Comparison of ENCODE assay signal across 1 cellular context in the genomic region with DNA sequence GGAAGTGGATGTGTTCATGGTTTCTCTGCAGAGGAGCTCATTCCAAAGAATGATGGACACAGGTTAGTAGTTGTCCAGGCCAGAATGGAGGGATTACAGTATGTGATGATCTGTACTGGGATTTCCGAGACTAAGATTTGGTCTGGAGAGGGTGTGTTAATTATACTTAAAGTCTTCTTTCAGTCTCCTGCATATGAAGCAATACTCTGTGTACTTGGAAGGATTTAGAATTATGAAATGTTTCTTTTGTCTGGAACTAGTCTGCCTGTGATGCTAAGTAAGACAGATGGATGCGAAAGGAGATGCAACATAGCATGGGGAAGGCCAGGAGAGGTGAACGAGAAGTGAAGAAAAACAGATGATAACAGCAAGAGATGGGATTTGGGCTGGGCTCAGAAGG.
TF ChIP-seq lines count a peak whose summit lies in the region.

No MANE protein-coding gene starts in this region.

TF ChIP-seq in HCT116, 20 proteins besides CTCF, POLR2A, EP300 and RAD21:
- TF ChIP-seq YY1 (IDR thresholded peaks at IDR 0.05; ENCODE audit: extremely low read depth, insufficient replicate concordance, low read depth, low read length), result no peak
- TF ChIP-seq CEBPB (IDR thresholded peaks at IDR 0.05; ENCODE audit: low read depth), result no peak
- TF ChIP-seq ELF1 (IDR thresholded peaks at IDR 0.05; ENCODE audit: borderline replicate concordance, low read depth), result no peak
- TF ChIP-seq SRF (IDR thresholded peaks at IDR 0.05; ENCODE audit: low read depth), result no peak
- no peak for TF ChIP-seq POLR2AphosphoS5 (IDR thresholded peaks at IDR 0.05; ENCODE audit: low read depth, low read length)
- TF ChIP-seq JUND (IDR thresholded peaks at IDR 0.05), result no peak
- TF ChIP-seq EZH2phosphoT487 (IDR thresholded peaks at IDR 0.05; ENCODE audit: borderline replicate concordance), result no peak
- no peak for TF ChIP-seq EGR1 (IDR thresholded peaks at IDR 0.05; ENCODE audit: low read depth)
- TF ChIP-seq ZFX (IDR thresholded peaks at IDR 0.05), result no peak
- no peak for TF ChIP-seq ZNF274 (IDR thresholded peaks at IDR 0.05; ENCODE audit: low read depth, low read length)
- no peak for TF ChIP-seq EZH2 (IDR thresholded peaks at IDR 0.05)
- no peak for TF ChIP-seq SIN3A (IDR thresholded peaks at IDR 0.05; ENCODE audit: low read depth)
- TF ChIP-seq, protein P1, sequence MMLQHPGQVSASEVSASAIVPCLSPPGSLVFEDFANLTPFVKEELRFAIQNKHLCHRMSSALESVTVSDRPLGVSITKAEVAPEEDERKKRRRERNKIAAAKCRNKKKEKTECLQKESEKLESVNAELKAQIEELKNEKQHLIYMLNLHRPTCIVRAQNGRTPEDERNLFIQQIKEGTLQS (IDR thresholded peaks at IDR 0.05), result no peak
- TF ChIP-seq FOSL1 (IDR thresholded peaks at IDR 0.05; ENCODE audit: low read depth), result no peak
- no peak for TF ChIP-seq ZBTB33 (IDR thresholded peaks at IDR 0.05; ENCODE audit: extremely low read depth, insufficient replicate concordance, low read length)
- TF ChIP-seq CBX3 (IDR thresholded peaks at IDR 0.05; ENCODE audit: low read depth), result no peak
- TF ChIP-seq, protein P2, sequence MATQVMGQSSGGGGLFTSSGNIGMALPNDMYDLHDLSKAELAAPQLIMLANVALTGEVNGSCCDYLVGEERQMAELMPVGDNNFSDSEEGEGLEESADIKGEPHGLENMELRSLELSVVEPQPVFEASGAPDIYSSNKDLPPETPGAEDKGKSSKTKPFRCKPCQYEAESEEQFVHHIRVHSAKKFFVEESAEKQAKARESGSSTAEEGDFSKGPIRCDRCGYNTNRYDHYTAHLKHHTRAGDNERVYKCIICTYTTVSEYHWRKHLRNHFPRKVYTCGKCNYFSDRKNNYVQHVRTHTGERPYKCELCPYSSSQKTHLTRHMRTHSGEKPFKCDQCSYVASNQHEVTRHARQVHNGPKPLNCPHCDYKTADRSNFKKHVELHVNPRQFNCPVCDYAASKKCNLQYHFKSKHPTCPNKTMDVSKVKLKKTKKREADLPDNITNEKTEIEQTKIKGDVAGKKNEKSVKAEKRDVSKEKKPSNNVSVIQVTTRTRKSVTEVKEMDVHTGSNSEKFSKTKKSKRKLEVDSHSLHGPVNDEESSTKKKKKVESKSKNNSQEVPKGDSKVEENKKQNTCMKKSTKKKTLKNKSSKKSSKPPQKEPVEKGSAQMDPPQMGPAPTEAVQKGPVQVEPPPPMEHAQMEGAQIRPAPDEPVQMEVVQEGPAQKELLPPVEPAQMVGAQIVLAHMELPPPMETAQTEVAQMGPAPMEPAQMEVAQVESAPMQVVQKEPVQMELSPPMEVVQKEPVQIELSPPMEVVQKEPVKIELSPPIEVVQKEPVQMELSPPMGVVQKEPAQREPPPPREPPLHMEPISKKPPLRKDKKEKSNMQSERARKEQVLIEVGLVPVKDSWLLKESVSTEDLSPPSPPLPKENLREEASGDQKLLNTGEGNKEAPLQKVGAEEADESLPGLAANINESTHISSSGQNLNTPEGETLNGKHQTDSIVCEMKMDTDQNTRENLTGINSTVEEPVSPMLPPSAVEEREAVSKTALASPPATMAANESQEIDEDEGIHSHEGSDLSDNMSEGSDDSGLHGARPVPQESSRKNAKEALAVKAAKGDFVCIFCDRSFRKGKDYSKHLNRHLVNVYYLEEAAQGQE (IDR thresholded peaks at IDR 0.05; ENCODE audit: low read depth), result no peak
- TF ChIP-seq SP1 (IDR thresholded peaks at IDR 0.05; ENCODE audit: low read depth), result no peak
- TF ChIP-seq TCF7L2 (IDR thresholded peaks at IDR 0.05; ENCODE audit: borderline replicate concordance, extremely low read depth, insufficient read depth, insufficient read length), result no peak
TF ChIP-seq in HCT116: peak in this region for 0.
